Comparison of ENCODE assay signal across 17 cellular contexts in the genomic region with DNA sequence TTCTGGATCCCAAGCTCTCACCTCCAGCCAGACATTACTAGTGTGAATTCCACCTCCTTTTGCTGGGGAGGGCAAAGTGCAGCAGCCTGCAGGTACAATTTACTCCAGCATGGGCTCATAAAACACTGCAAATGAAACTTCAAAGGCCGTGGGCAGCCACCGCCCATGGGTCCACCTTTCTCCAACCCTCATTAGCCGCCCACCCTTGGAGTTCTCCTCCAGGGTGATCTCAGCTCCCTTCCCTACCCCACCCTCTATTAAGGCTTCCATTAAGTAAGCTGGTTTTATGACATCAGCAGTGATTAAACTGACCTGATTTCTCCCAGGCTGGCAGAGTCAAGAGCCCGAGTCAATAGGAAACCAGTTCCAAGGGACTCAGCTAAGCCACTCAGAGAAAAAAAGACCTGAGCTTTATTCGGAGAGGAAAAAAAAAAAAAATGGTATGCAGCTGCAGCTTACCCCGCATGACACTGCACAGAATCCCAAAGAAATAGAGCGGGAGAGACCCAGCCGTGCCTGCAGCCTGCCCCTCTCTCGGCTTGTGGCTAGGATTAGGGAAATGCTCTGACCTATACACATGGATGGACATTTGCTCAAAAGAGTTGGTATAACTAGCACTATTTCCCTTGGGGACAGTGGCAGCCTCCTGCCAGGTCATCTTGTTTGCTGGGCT.
DNase-seq lines count a peak whose midpoint lies in the region; ATAC-seq and TF ChIP-seq lines count a peak whose summit lies in the region.
"Had no signal": no experiment of that assay in that cellular context is flagged by ENCODE, and none has a peak within 500 bp of the region (broad histone marks: within the 10 kb centered on the region; RNA-seq: fewer than 3 reads in every experiment).

No MANE protein-coding gene starts in this region.

- H3K27me3 ChIP-seq in H7 (ENCODE audit: control insufficient read depth, insufficient read depth, low read length) (no peaks in the 10 kb centered on the region), hepatocyte (no peaks in the 10 kb centered on the region), prostate gland (replicated peaks; ENCODE audit: insufficient read depth) (no peaks in the 10 kb centered on the region)

- H3K27ac Mint-ChIP-seq in activated T-helper 2 cell treated with anti-CD3 and anti-CD28 coated beads, Interferon-gamma antibody, Interleukin-2, Interleukin-4, amounts not matched to agents 10 μg/mL and 5 μg/mL and 100 μg/mL, durations not matched to agents 14 hours and 24 hours and 36 hours: no peak overlapping the region
- H3K27ac Mint-ChIP-seq: stimulated activated naive CD8-positive, alpha-beta T cell treated with anti-CD3 and anti-CD28 coated beads, Interleukin-15, Interleukin-2, amounts not matched to agents 100 ng/mL and 50 ng/mL, for 24 hours had no signal

- ATAC-seq in HG03196 (IDR thresholded peaks at IDR 0.05; ENCODE audit: unreplicated experiment): no peak

- H3K4me3 Mint-ChIP-seq in activated T-helper 2 cell treated with anti-CD3 and anti-CD28 coated beads, Interferon-gamma antibody, Interleukin-2, Interleukin-4, amounts not matched to agents 10 μg/mL and 5 μg/mL and 100 μg/mL, durations not matched to agents 14 hours and 24 hours and 36 hours (ENCODE audit: low read depth): no peak overlapping the region
- H3K4me3 Mint-ChIP-seq: H9; stimulated activated naive CD8-positive, alpha-beta T cell treated with anti-CD3 and anti-CD28 coated beads, Interleukin-15, Interleukin-2, amounts not matched to agents 100 ng/mL and 50 ng/mL, for 24 hours had no signal

- intact Hi-C loops in prostate gland (cut with DNase I): no loop called here
- intact Hi-C loops in activated T-helper 2 cell treated with anti-CD3 and anti-CD28 coated beads, Interferon-gamma antibody, Interleukin-2, Interleukin-4, amounts not matched to agents 10 μg/mL and 5 μg/mL and 100 μg/mL, durations not matched to agents 14 hours and 24 hours and 36 hours (cut with micrococcal nuclease): no loop called here

- H3K36me3 Mint-ChIP-seq in activated T-helper 2 cell treated with anti-CD3 and anti-CD28 coated beads, Interferon-gamma antibody, Interleukin-2, Interleukin-4, amounts not matched to agents 10 μg/mL and 5 μg/mL and 100 μg/mL, durations not matched to agents 14 hours and 24 hours and 36 hours (ENCODE audit: low read depth): no peaks in the 10 kb centered on the region

- WGBS in hepatocyte (ENCODE audit: low lambda C conversion rate, missing lambda C conversion rate): 33% methylated on average over 9 of the region's 9 CpGs
- WGBS in prostate gland: 47% methylated on average over 9 of the region's 9 CpGs

- no peak overlapping the region for H3K4me3 ChIP-seq in H7 (ENCODE audit: insufficient read depth, low read depth, low read length)
- H3K4me3 ChIP-seq in hepatocyte: no peak overlapping the region
- no peak overlapping the region for H3K4me3 ChIP-seq in prostate gland
- H3K4me3 ChIP-seq: left ventricle myocardium inferior had no signal

- no peak for TF ChIP-seq POLR2A in prostate gland (IDR thresholded peaks at IDR 0.05)

- peaks cover 2% of the 10 kb centered on the region for H3K4me1 Mint-ChIP-seq in activated T-helper 2 cell treated with anti-CD3 and anti-CD28 coated beads, Interferon-gamma antibody, Interleukin-2, Interleukin-4, amounts not matched to agents 10 μg/mL and 5 μg/mL and 100 μg/mL, durations not matched to agents 14 hours and 24 hours and 36 hours (ENCODE audit: low read depth)

- H3K9me3 ChIP-seq in hepatocyte (ENCODE audit: low read depth): no peaks in the 10 kb centered on the region
- no peaks in the 10 kb centered on the region for H3K9me3 ChIP-seq in prostate gland

- H3K27me3 Mint-ChIP-seq in activated T-helper 2 cell treated with anti-CD3 and anti-CD28 coated beads, Interferon-gamma antibody, Interleukin-2, Interleukin-4, amounts not matched to agents 10 μg/mL and 5 μg/mL and 100 μg/mL, durations not matched to agents 14 hours and 24 hours and 36 hours (ENCODE audit: low read depth): peaks cover 3% of the 10 kb centered on the region
- H3K27me3 Mint-ChIP-seq: stimulated activated naive CD8-positive, alpha-beta T cell treated with anti-CD3 and anti-CD28 coated beads, Interleukin-15, Interleukin-2, amounts not matched to agents 100 ng/mL and 50 ng/mL, for 24 hours had no signal

- H3K36me3 ChIP-seq in H7 (replicated peaks; ENCODE audit: control insufficient read depth, insufficient read depth, low read length) (no peaks in the 10 kb centered on the region; the same call in 1 of the 2 replicates), hepatocyte (replicated peaks; ENCODE audit: insufficient read depth, low read depth) (no peaks in the 10 kb centered on the region), prostate gland (no peaks in the 10 kb centered on the region)
- H3K36me3 ChIP-seq: left ventricle myocardium inferior had no signal

- no peaks in the 10 kb centered on the region for H3K9me2 ChIP-seq in hepatocyte (replicated peaks; ENCODE audit: insufficient read depth)

- DNase-seq in H7: peak; percentile 41
- DNase-seq in NCI-H510A (lab: John Stamatoyannopoulos, UW): peak; percentile 20
- DNase-seq in hepatocyte (ENCODE audit: low spot score): peak; percentile 87
- peak; percentile 14 for DNase-seq in prostate gland (ENCODE audit: low spot score)
- no peak for DNase-seq in activated T-helper 2 cell treated with anti-CD3 and anti-CD28 coated beads, Interferon-gamma antibody, Interleukin-2, Interleukin-4, amounts not matched to agents 10 μg/mL and 5 μg/mL and 100 μg/mL, durations not matched to agents 14 hours and 24 hours and 36 hours (ENCODE audit: low spot score)
- DNase-seq in stimulated activated CD4-positive, alpha-beta T cell treated with anti-CD3 and anti-CD28 coated beads, Interleukin-15, amount 100 ng/mL, for 24 hours: no peak
- DNase-seq: activated CD4-positive, alpha-beta T cell treated with anti-CD3 and anti-CD28 coated beads, Interleukin-2, amount 50 U/mL, for 1 hour; activated T-cell treated with anti-CD3 and anti-CD28 coated beads, Interleukin-2, amount 50 U/mL, for 48 hours; DMS79 treated with DMSO at 0.1 percent for 48 hours; H9; KBM-7; left ventricle myocardium inferior; NCI-H1694; SHP77 treated with DMSO at 0.1 percent for 48 hours; T1000 had no signal

- TF ChIP-seq CTCF in hepatocyte (IDR thresholded peaks at IDR 0.05; ENCODE audit: poor library complexity): no peak
- TF ChIP-seq CTCF in prostate gland (IDR thresholded peaks at IDR 0.05): no peak

- H3K4me2 ChIP-seq in hepatocyte: peak overlapping the region; percentile 66

- no peak overlapping the region for H2AFZ ChIP-seq in hepatocyte

- peak overlapping the region; percentile 94 for H3K27ac ChIP-seq in hepatocyte
- H3K27ac ChIP-seq in prostate gland: no peak overlapping the region
- H3K27ac ChIP-seq: left ventricle myocardium inferior had no signal

- H3K4me1 ChIP-seq in hepatocyte (ENCODE audit: insufficient read depth): peaks cover 31% of the 10 kb centered on the region
- peaks cover 3% of the 10 kb centered on the region for H3K4me1 ChIP-seq in prostate gland (replicated peaks)

- no peaks in the 10 kb centered on the region for H3K79me2 ChIP-seq in hepatocyte

- peaks cover 7% of the 10 kb centered on the region for H3K9me3 Mint-ChIP-seq in activated T-helper 2 cell treated with anti-CD3 and anti-CD28 coated beads, Interferon-gamma antibody, Interleukin-2, Interleukin-4, amounts not matched to agents 10 μg/mL and 5 μg/mL and 100 μg/mL, durations not matched to agents 14 hours and 24 hours and 36 hours

- no peaks in the 10 kb centered on the region for H4K20me1 ChIP-seq in hepatocyte (ENCODE audit: insufficient read depth, poor library complexity, severe bottlenecking)

Comparison
In these comparisons a context has a peak if more than half of its experiments do, and no peak if none do; other contexts are left out.
1. DNase-seq: peak in H7 (single experiment), NCI-H510A (single experiment), hepatocyte (single experiment) and prostate gland (single experiment); none in activated T-helper 2 cell treated with anti-CD3 and anti-CD28 coated beads, Interferon-gamma antibody, Interleukin-2, Interleukin-4, amounts not matched to agents 10 μg/mL and 5 μg/mL and 100 μg/mL, durations not matched to agents 14 hours and 24 hours and 36 hours (single experiment) and stimulated activated CD4-positive, alpha-beta T cell treated with anti-CD3 and anti-CD28 coated beads, Interleukin-15, amount 100 ng/mL, for 24 hours (single experiment).